10 cellular contexts compared by ENCODE assay signal in the genomic region with DNA sequence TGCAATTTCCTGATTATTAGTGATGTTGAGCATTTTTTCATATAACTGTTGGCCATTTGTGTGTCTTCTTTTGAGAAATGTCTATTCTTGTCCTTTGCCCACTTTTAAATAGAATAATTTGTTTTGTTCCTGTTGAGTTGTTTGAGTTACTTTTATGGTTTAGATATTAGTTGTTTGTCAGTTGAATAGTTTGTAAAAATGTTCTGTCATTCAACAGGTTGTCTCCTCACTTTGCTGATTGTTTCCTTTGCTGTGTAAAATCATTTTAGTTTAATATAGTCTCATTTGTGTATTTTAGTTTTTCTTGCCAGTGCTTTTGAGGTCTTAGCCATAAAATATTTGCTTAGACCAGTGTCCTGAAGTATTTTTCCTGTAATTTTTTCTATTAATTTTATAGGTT.
"Had no signal": no experiment of that assay in that cellular context is flagged by ENCODE, and none has a peak within 500 bp of the region (broad histone marks: within the 10 kb centered on the region; RNA-seq: fewer than 3 reads in every experiment).

No MANE protein-coding gene starts in this region.

- H3K27ac ChIP-seq: GM23248, HL-60, KMS-11 had no signal

- FAIRE-seq: H54, HepG2 had no signal

- H3K4me3 ChIP-seq: GM23248 had no signal

- DNase-seq: GM23248, GOT3, H9, HCEC 1CT, HFFc6, KBM-7 had no signal

- ATAC-seq: HepG2 had no signal
